Comparison of ENCODE assay signal across 20 cellular contexts in the genomic region with DNA sequence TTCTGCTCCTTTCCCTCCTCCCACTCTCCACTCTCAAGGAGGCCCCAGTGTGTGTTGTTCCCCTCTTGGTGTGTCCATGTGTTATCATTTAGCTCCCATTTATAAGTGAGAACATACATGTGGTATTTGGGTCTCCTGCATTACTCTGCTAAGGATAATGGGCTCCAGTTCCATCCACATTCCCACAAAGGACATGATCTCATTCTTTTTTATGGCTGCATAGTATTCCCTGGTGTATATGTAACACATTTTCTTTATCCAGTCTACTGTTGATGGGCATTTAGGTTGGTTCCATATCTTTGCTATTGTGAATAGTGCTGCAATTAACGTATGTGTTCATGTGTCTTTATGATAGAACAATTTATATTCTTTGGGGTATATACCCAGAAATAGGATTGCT.
DNase-seq lines count a peak whose midpoint lies in the region; ATAC-seq lines count a peak whose summit lies in the region.
"Had no signal": no experiment of that assay in that cellular context is flagged by ENCODE, and none has a peak within 500 bp of the region (broad histone marks: within the 10 kb centered on the region; RNA-seq: fewer than 3 reads in every experiment).

No MANE protein-coding gene starts in this region.

- intact Hi-C loops in naive thymus-derived CD4-positive, alpha-beta T cell (cut with micrococcal nuclease), result loop anchor here in 1 of 2 donors (5.0 kb wide), 2 partner anchors 281 to 311 kb away; a partner anchor contains a TSS

- peaks cover 43% of the 10 kb centered on the region for H3K4me1 Mint-ChIP-seq in T-helper 2 cell treated with Interferon-gamma antibody and Interleukin-4, amounts not matched to agents 5 μg/mL and 100 μg/mL, for 36 hours (ENCODE audit: low read depth)
- H3K4me1 Mint-ChIP-seq in activated naive CD8-positive, alpha-beta T cell (ENCODE audit: low read depth), result peaks cover 67% of the 10 kb centered on the region
- H3K4me1 Mint-ChIP-seq in activated naive CD8-positive, alpha-beta T cell treated with anti-CD3 and anti-CD28 coated beads for 36 hours, result peaks cover 49% of the 10 kb centered on the region
- peaks cover 63 to 70% (median 68%) of the 10 kb centered on the region in 3 donors for H3K4me1 Mint-ChIP-seq in T-cell
- peaks cover 19 to 72% (median 63%) of the 10 kb centered on the region in 7 donors for H3K4me1 Mint-ChIP-seq in naive thymus-derived CD4-positive, alpha-beta T cell

- H3K27ac ChIP-seq in naive thymus-derived CD4-positive, alpha-beta T cell (ENCODE audit: low read depth, low read length), result peak overlapping the region; percentile 59

- peaks cover 4% of the 10 kb centered on the region for H3K36me3 Mint-ChIP-seq in T-helper 2 cell treated with Interferon-gamma antibody and Interleukin-4, amounts not matched to agents 5 μg/mL and 100 μg/mL, for 36 hours (ENCODE audit: low read depth)
- no peaks in the 10 kb centered on the region for H3K36me3 Mint-ChIP-seq in activated naive CD8-positive, alpha-beta T cell
- peaks cover 1% of the 10 kb centered on the region for H3K36me3 Mint-ChIP-seq in activated naive CD8-positive, alpha-beta T cell treated with anti-CD3 and anti-CD28 coated beads for 36 hours
- peaks cover 5% of the 10 kb centered on the region for H3K36me3 Mint-ChIP-seq in T-cell
- peaks cover 0 to 30% (median 3%) of the 10 kb centered on the region in 5 donors for H3K36me3 Mint-ChIP-seq in naive thymus-derived CD4-positive, alpha-beta T cell

- no peak overlapping the region for H3K4me3 Mint-ChIP-seq in T-helper 2 cell treated with Interferon-gamma antibody and Interleukin-4, amounts not matched to agents 5 μg/mL and 100 μg/mL, for 36 hours
- peak overlapping the region; percentile 21 for H3K4me3 Mint-ChIP-seq in activated naive CD8-positive, alpha-beta T cell
- H3K4me3 Mint-ChIP-seq in activated naive CD8-positive, alpha-beta T cell treated with anti-CD3 and anti-CD28 coated beads for 36 hours, result no peak overlapping the region
- peak overlapping the region in 2 of 3 donors; percentile 64 to 70 for H3K4me3 Mint-ChIP-seq in T-cell
- H3K4me3 Mint-ChIP-seq in naive thymus-derived CD4-positive, alpha-beta T cell, result peak overlapping the region in 9 of 10 donors; percentile 30 to 74 (median 68)

- POLR2A ChIA-PET in T-cell (lab: Charles Lee), result interaction anchor here in 1 of 2 donors (0.5 kb wide), 1 partner anchor 49 kb away, joined by 4 read pairs; no protein-coding TSS in a partner anchor
- POLR2A ChIA-PET in naive thymus-derived CD4-positive, alpha-beta T cell (lab: Charles Lee), result interaction anchor here (0.9 to 1.9 kb wide), 13 partner anchors 9 to 193 kb away, joined by 3 to 22 read pairs (median 7); a partner anchor contains a TSS

- no peaks in the 10 kb centered on the region for H3K27me3 ChIP-seq in naive thymus-derived CD4-positive, alpha-beta T cell (ENCODE audit: control insufficient read depth in 2 of 2, insufficient read depth in 2 of 2, low read length in 2 of 2)

- DNase-seq in T-helper 2 cell treated with Interferon-gamma antibody and Interleukin-4, amounts not matched to agents 5 μg/mL and 100 μg/mL, for 36 hours (ENCODE audit: low spot score), result no peak
- DNase-seq in T-helper 2 cell (no peak), T-cell (no peak)
- no peak for DNase-seq in activated naive CD8-positive, alpha-beta T cell treated with anti-CD3 and anti-CD28 coated beads for 36 hours
- no peak for DNase-seq in naive thymus-derived CD4-positive, alpha-beta T cell
- DNase-seq: 8988T, Calu3, EL, GOT3, KG1, NCI-H1105 treated with DMSO at 0.1 percent for 48 hours, NCI-H1694, NCI-H2227 treated with DMSO at 0.1 percent for 48 hours, NCI-H510A treated with DMSO at 0.1 percent for 48 hours, PC-3, SIG-M5 had no signal

- H3K27ac Mint-ChIP-seq in T-helper 2 cell treated with Interferon-gamma antibody and Interleukin-4, amounts not matched to agents 5 μg/mL and 100 μg/mL, for 36 hours, result peak overlapping the region; percentile 18
- peak overlapping the region; percentile 64 for H3K27ac Mint-ChIP-seq in activated naive CD8-positive, alpha-beta T cell
- no peak overlapping the region for H3K27ac Mint-ChIP-seq in activated naive CD8-positive, alpha-beta T cell treated with anti-CD3 and anti-CD28 coated beads for 36 hours
- peak overlapping the region; percentile 95 to 99 for H3K27ac Mint-ChIP-seq in T-cell
- H3K27ac Mint-ChIP-seq in naive thymus-derived CD4-positive, alpha-beta T cell, result peak overlapping the region; percentile 90 to 98 (median 95)

- no peaks in the 10 kb centered on the region for H3K36me3 ChIP-seq in naive thymus-derived CD4-positive, alpha-beta T cell (ENCODE audit: control insufficient read depth in 2 of 3, insufficient read depth in 3 of 3, low read length in 3 of 3)

- no peaks in the 10 kb centered on the region for H3K27me3 Mint-ChIP-seq in T-helper 2 cell treated with Interferon-gamma antibody and Interleukin-4, amounts not matched to agents 5 μg/mL and 100 μg/mL, for 36 hours (ENCODE audit: low read depth)
- H3K27me3 Mint-ChIP-seq in activated naive CD8-positive, alpha-beta T cell, result no peaks in the 10 kb centered on the region
- H3K27me3 Mint-ChIP-seq in activated naive CD8-positive, alpha-beta T cell treated with anti-CD3 and anti-CD28 coated beads for 36 hours, result no peaks in the 10 kb centered on the region
- no peaks in the 10 kb centered on the region for H3K27me3 Mint-ChIP-seq in T-cell
- H3K27me3 Mint-ChIP-seq in naive thymus-derived CD4-positive, alpha-beta T cell, result no peaks in the 10 kb centered on the region

- H3K4me1 ChIP-seq in naive thymus-derived CD4-positive, alpha-beta T cell (ENCODE audit: control insufficient read depth in 2 of 2, insufficient read depth in 2 of 2, low read length in 2 of 2), result peaks cover 0 to 60% of the 10 kb centered on the region in 2 donors

- peaks cover 5% of the 10 kb centered on the region for H3K9me3 Mint-ChIP-seq in T-helper 2 cell treated with Interferon-gamma antibody and Interleukin-4, amounts not matched to agents 5 μg/mL and 100 μg/mL, for 36 hours
- no peaks in the 10 kb centered on the region for H3K9me3 Mint-ChIP-seq in activated naive CD8-positive, alpha-beta T cell (ENCODE audit: low read depth)
- peaks cover 2% of the 10 kb centered on the region for H3K9me3 Mint-ChIP-seq in activated naive CD8-positive, alpha-beta T cell treated with anti-CD3 and anti-CD28 coated beads for 36 hours
- no peaks in the 10 kb centered on the region for H3K9me3 Mint-ChIP-seq in T-cell
- peaks cover 0 to 8% (median 3%) of the 10 kb centered on the region in 11 donors for H3K9me3 Mint-ChIP-seq in naive thymus-derived CD4-positive, alpha-beta T cell

- peak overlapping the region; percentile 36 for H3K4me3 ChIP-seq in naive thymus-derived CD4-positive, alpha-beta T cell (ENCODE audit: low read length)

- H3K9me3 ChIP-seq in naive thymus-derived CD4-positive, alpha-beta T cell (ENCODE audit: control insufficient read depth in 2 of 3, low read length in 3 of 3), result no peaks in the 10 kb centered on the region

- no peak for ATAC-seq in T-cell (replicated peaks in 1 of 4)
- ATAC-seq in naive thymus-derived CD4-positive, alpha-beta T cell, result no peak
- ATAC-seq in HG02981 (IDR thresholded peaks at IDR 0.05; ENCODE audit: unreplicated experiment), result no peak
- ATAC-seq in activated CD4-positive, CD25-positive, alpha-beta regulatory T cell treated with anti-CD3 and anti-CD28 coated beads, Interleukin-2, amount 50 U/mL, for 24 hours, result no peak
- ATAC-seq: HCT116, PC-3 had no signal

- CTCF ChIA-PET in T-cell (lab: Charles Lee), result no interaction called here
- CTCF ChIA-PET in naive thymus-derived CD4-positive, alpha-beta T cell (lab: Charles Lee), result interaction anchor here (0.9 to 1.4 kb wide), 4 partner anchors 10 to 148 kb away, joined by 3 to 6 read pairs (median 4); no protein-coding TSS in a partner anchor

Comparison
In these comparisons a context has a peak if more than half of its experiments do, and no peak if none do; other contexts are left out.
1. H3K4me3 Mint-ChIP-seq: peak in activated naive CD8-positive, alpha-beta T cell (single experiment), T-cell (2 of 3) and naive thymus-derived CD4-positive, alpha-beta T cell (9 of 10); none in T-helper 2 cell treated with Interferon-gamma antibody and Interleukin-4, amounts not matched to agents 5 μg/mL and 100 μg/mL, for 36 hours (single experiment) and activated naive CD8-positive, alpha-beta T cell treated with anti-CD3 and anti-CD28 coated beads for 36 hours (single experiment).